ENCODE assay signal across 1 cellular context in genomic region chr7:24573554-24574338, GRCh38.
TF ChIP-seq lines count a peak whose summit lies in the region.

No MANE protein-coding gene starts in this region.

TF ChIP-seq in WTC11, 78 proteins besides CTCF, POLR2A, EP300 and RAD21 (continued from another document):
- TF ChIP-seq ZNF425 (CRISPR knock-in tag; conservative IDR thresholded peaks at IDR 0.05) (no peak), ELF4 (CRISPR knock-in tag; IDR thresholded peaks at IDR 0.05; ENCODE audit: low read depth) (no peak)
- TF ChIP-seq, protein P1, sequence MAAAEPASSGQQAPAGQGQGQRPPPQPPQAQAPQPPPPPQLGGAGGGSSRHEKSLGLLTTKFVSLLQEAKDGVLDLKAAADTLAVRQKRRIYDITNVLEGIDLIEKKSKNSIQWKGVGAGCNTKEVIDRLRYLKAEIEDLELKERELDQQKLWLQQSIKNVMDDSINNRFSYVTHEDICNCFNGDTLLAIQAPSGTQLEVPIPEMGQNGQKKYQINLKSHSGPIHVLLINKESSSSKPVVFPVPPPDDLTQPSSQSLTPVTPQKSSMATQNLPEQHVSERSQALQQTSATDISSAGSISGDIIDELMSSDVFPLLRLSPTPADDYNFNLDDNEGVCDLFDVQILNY (CRISPR knock-in tag; IDR thresholded peaks at IDR 0.05): peak; percentile 47; the same call in 1 of the 2 replicates
